Comparison of ENCODE assay signal across 6 cellular contexts in the genomic region with DNA sequence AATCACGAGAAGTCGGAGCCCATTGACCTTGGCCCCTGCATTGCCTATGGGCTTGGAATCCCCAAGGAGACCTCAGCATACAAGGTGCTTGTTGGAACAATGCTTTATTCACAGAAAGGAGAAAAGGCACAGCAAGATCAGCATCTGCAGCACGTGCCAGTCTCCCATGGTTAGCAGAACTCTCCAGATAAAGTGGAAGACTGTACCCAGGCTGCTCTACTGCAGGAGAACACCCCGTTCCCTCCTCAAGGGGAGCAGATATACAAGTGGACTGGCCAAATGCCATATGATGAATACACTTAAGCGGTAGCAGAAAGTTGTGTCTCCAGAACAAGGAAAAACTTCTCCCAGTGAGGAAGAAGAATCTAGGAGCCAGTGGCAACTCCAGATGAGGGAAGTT. TPM values are rescaled to one million over a fixed set of nuclear protein-coding genes. Genes with fewer than 3 reads are reported as not detected.
"Had no signal": no experiment of that assay in that cellular context is flagged by ENCODE, and none has a peak within 500 bp of the region (broad histone marks: within the 10 kb centered on the region; RNA-seq: fewer than 3 reads in every experiment).

No MANE protein-coding gene starts in this region.

- H3K27ac ChIP-seq: HL-60 had no signal

- H3K36me3 Mint-ChIP-seq: IgD-negative memory B cell had no signal

- H3K4me1 Mint-ChIP-seq: IgD-negative memory B cell had no signal

- DNase-seq: IMR-90 had no signal

- H3K27ac Mint-ChIP-seq: IgD-negative memory B cell had no signal

- ATAC-seq: HepG2, K562 had no signal

- H3K4me3 Mint-ChIP-seq: IgD-negative memory B cell had no signal

- H3K4me3 ChIP-seq: K562 had no signal

- H3K9me3 Mint-ChIP-seq: IgD-negative memory B cell had no signal

RNA-seq across cellular contexts. Expression of a gene that starts 53.5 kb away (rescaled TPM):
- total RNA-seq: HepG2, HT-29 had no signal
- polyA plus RNA-seq: HepG2, K562 had no signal
